19 cellular contexts compared by ENCODE assay signal in genomic region chr16:88528902-88529318, GRCh38. TPM values are rescaled to one million over a fixed set of nuclear protein-coding genes. Genes with fewer than 3 reads are reported as not detected.
DNase-seq lines count a peak whose midpoint lies in the region; ATAC-seq, FAIRE-seq and TF ChIP-seq lines count a peak whose summit lies in the region.
"Had no signal": no experiment of that assay in that cellular context is flagged by ENCODE, and none has a peak within 500 bp of the region (broad histone marks: within the 10 kb centered on the region; RNA-seq: fewer than 3 reads in every experiment).

No MANE protein-coding gene starts in this region.

- H3K36me3 Mint-ChIP-seq in activated T-cell treated with anti-CD3 and anti-CD28 coated beads, Interleukin-2, amount 50 U/mL, for 24 hours (ENCODE audit: low read depth) = peaks cover 16% of the 10 kb centered on the region
- no peaks in the 10 kb centered on the region for H3K36me3 Mint-ChIP-seq in activated T-cell treated with anti-CD3 and anti-CD28 coated beads, Interleukin-2, amount 50 U/mL, for 4 hours (ENCODE audit: insufficient read depth)
- peaks cover 6% of the 10 kb centered on the region for H3K36me3 Mint-ChIP-seq in nephron (ENCODE audit: low read depth)

- H2AFZ ChIP-seq in K562 (ENCODE audit: low read depth, low read length) = no peak overlapping the region

- in situ Hi-C loops in K562 (cut with MboI) (loop anchor here (10.0 kb wide), 1 partner anchor 84 kb away; no protein-coding TSS in a partner anchor), G401 (cut with HindIII; ENCODE audit: low sequenced_read_pairs) (no loop called here)

- POLR2A ChIA-PET in K562 (lab: Yijun Ruan, JAX) = no interaction called here

- no peaks in the 10 kb centered on the region for H4K20me1 ChIP-seq in K562 (replicated peaks; ENCODE audit: control insufficient read depth, insufficient read depth, low read length)

- TF ChIP-seq POLR2A in K562 (conservative IDR thresholded peaks at IDR 0.05) (no peak), erythroblast (IDR thresholded peaks at IDR 0.05; ENCODE audit: low read length) (no peak)

- no peak overlapping the region for H3K27ac ChIP-seq in K562 (ENCODE audit: extremely low read depth, low read depth, low read length)
- no peak overlapping the region for H3K27ac ChIP-seq in lower lobe of right lung
- H3K27ac ChIP-seq: C4-2B had no signal

- no peaks in the 10 kb centered on the region for H3K27me3 Mint-ChIP-seq in activated T-cell treated with anti-CD3 and anti-CD28 coated beads, Interleukin-2, amount 50 U/mL, for 24 hours
- no peaks in the 10 kb centered on the region for H3K27me3 Mint-ChIP-seq in activated T-cell treated with anti-CD3 and anti-CD28 coated beads, Interleukin-2, amount 50 U/mL, for 4 hours (ENCODE audit: low read depth)
- no peaks in the 10 kb centered on the region for H3K27me3 Mint-ChIP-seq in nephron (ENCODE audit: low read depth)
- H3K27me3 Mint-ChIP-seq: IgD-negative memory B cell had no signal

- H3K4me3 ChIP-seq in BE2C (ENCODE audit: low read depth, low read length) (no peak overlapping the region), K562 (no peak overlapping the region), lower lobe of right lung (no peak overlapping the region)

- H3K4me1 Mint-ChIP-seq in activated T-cell treated with anti-CD3 and anti-CD28 coated beads, Interleukin-2, amount 50 U/mL, for 24 hours (ENCODE audit: low read depth) = peaks cover 4% of the 10 kb centered on the region
- no peaks in the 10 kb centered on the region for H3K4me1 Mint-ChIP-seq in activated T-cell treated with anti-CD3 and anti-CD28 coated beads, Interleukin-2, amount 50 U/mL, for 4 hours (ENCODE audit: low read depth)
- peaks cover 6% of the 10 kb centered on the region for H3K4me1 Mint-ChIP-seq in nephron

- no peak for TF ChIP-seq EP300 in K562 (IDR thresholded peaks at IDR 0.05; ENCODE audit: low read length)

- no peak for DNase-seq in activated T-cell treated with anti-CD3 and anti-CD28 coated beads, Interleukin-2, amount 50 U/mL, for 24 hours
- DNase-seq in activated T-cell treated with anti-CD3 and anti-CD28 coated beads, Interleukin-2, amount 50 U/mL, for 4 hours = no peak
- DNase-seq in BE2C = peak; percentile 22
- DNase-seq in K562 (ENCODE audit: extremely low read depth in 1 of 4, low spot score in 3 of 4) = no peak
- DNase-seq in lower lobe of right lung = no peak
- no peak for DNase-seq in erythroblast (lab: John Stamatoyannopoulos, UW)
- no peak for DNase-seq in G401 (ENCODE audit: low spot score)
- DNase-seq: 8988T; DMS53; H7; NCI-H1105 treated with DMSO at 0.1 percent for 48 hours; NCI-H187 treated with DMSO at 0.1 percent for 48 hours; NCI-H446; NCI-H69; NK-92 treated with Interleukin-12 subunit alpha and Interleukin-12 subunit beta, amount 100 ng/mL, for 24 hours; SHP77 treated with DMSO at 0.1 percent for 48 hours had no signal

- H3K9me3 ChIP-seq in BE2C = no peaks in the 10 kb centered on the region
- no peaks in the 10 kb centered on the region for H3K9me3 ChIP-seq in K562 (replicated peaks; ENCODE audit: control insufficient read depth, insufficient read depth, low read depth, low read length)
- H3K9me3 ChIP-seq in lower lobe of right lung = no peaks in the 10 kb centered on the region

- no peak overlapping the region for H3K4me2 ChIP-seq in K562 (ENCODE audit: insufficient read depth, low read length)

- no peak for FAIRE-seq in K562 (lab: Jason Lieb, UNC)

- no peaks in the 10 kb centered on the region for H3K36me3 ChIP-seq in BE2C
- H3K36me3 ChIP-seq in K562 (ENCODE audit: control insufficient read depth, insufficient read depth, low read length) = peaks cover 66% of the 10 kb centered on the region; the same call in 2 of the 3 replicates
- no peaks in the 10 kb centered on the region for H3K36me3 ChIP-seq in lower lobe of right lung

- BruUV-seq in K562 (replicated peaks; lab: Mats Ljungman, UMichigan) = no TSS peak

- no peak for ATAC-seq in activated T-cell treated with anti-CD3 and anti-CD28 coated beads, Interleukin-2, amount 50 U/mL, for 4 hours
- ATAC-seq in K562 (no peak), lower lobe of right lung (no peak)

- peaks cover 4% of the 10 kb centered on the region; the same call in 1 of the 2 replicates for H3K4me1 ChIP-seq in BE2C
- H3K4me1 ChIP-seq in K562 (replicated peaks in 1 of 2; ENCODE audit: control insufficient read depth in 2 of 2, insufficient read depth in 2 of 2, low read length in 2 of 2) = peaks cover 36 to 94% of the 10 kb centered on the region in 2 experiments
- peaks cover 26% of the 10 kb centered on the region for H3K4me1 ChIP-seq in lower lobe of right lung

- peaks cover 5% of the 10 kb centered on the region; the same call in 1 of the 3 replicates for H3K79me2 ChIP-seq in K562 (ENCODE audit: control insufficient read depth, insufficient read depth, low read length)

- peak overlapping the region; percentile 33 for H3K27ac Mint-ChIP-seq in activated T-cell treated with anti-CD3 and anti-CD28 coated beads, Interleukin-2, amount 50 U/mL, for 24 hours
- H3K27ac Mint-ChIP-seq in nephron = no peak overlapping the region
- H3K27ac Mint-ChIP-seq: IgD-negative memory B cell had no signal

- TF ChIP-seq CTCF in BE2C (IDR thresholded peaks at IDR 0.05; ENCODE audit: low read depth, low read length) = no peak
- TF ChIP-seq CTCF in K562 (IDR thresholded peaks at IDR 0.05 in 2 of 3, conservative IDR thresholded peaks at IDR 0.05 in 1 of 3; ENCODE audit: insufficient read depth in 2 of 3, low read depth in 1 of 3, low read length in 3 of 3) = no peak
- no peak for TF ChIP-seq CTCF in nephron (IDR thresholded peaks at IDR 0.05; ENCODE audit: unreplicated experiment in 3 of 3)
- no peak for TF ChIP-seq CTCF in lower lobe of right lung (IDR thresholded peaks at IDR 0.05)

- peak overlapping the region in 1 of 2 experiments; percentile 66; a peak in 2 of 4 replicates for H3K9ac ChIP-seq in K562 (ENCODE audit: insufficient read depth in 1 of 2, low read depth in 2 of 2, low read length in 2 of 2)

- H3K4me3 Mint-ChIP-seq in activated T-cell treated with anti-CD3 and anti-CD28 coated beads, Interleukin-2, amount 50 U/mL, for 24 hours = no peak overlapping the region
- no peak overlapping the region for H3K4me3 Mint-ChIP-seq in activated T-cell treated with anti-CD3 and anti-CD28 coated beads, Interleukin-2, amount 50 U/mL, for 4 hours
- H3K4me3 Mint-ChIP-seq in nephron = peak overlapping the region in 2 of 3 experiments; percentile 16 to 55

- H3K9me3 Mint-ChIP-seq in activated T-cell treated with anti-CD3 and anti-CD28 coated beads, Interleukin-2, amount 50 U/mL, for 24 hours = no peaks in the 10 kb centered on the region
- no peaks in the 10 kb centered on the region for H3K9me3 Mint-ChIP-seq in activated T-cell treated with anti-CD3 and anti-CD28 coated beads, Interleukin-2, amount 50 U/mL, for 4 hours
- H3K9me3 Mint-ChIP-seq in nephron = no peaks in the 10 kb centered on the region
- H3K9me3 Mint-ChIP-seq: IgD-negative memory B cell had no signal

- WGBS in K562 (ENCODE audit: insufficient coverage, low coverage, missing lambda C conversion rate) = 78% methylated on average over 16 of the region's 22 CpGs

- intact Hi-C loops in K562 (cut with micrococcal nuclease) (loop anchor here (5.0 kb wide), 1 partner anchor 33 kb away; no protein-coding TSS in a partner anchor), lower lobe of right lung (cut with DNase I) (loop anchor here (5.0 kb wide), 1 partner anchor 87 kb away; no protein-coding TSS in a partner anchor)

- CTCF ChIA-PET in K562 (lab: Yijun Ruan, JAX; ENCODE audit: low intra/inter-chr PET ratio) = interaction anchor here (6.2 kb wide), 1 partner anchor 86 kb away, joined by 108 read pairs; no protein-coding TSS in a partner anchor

- no peaks in the 10 kb centered on the region for H3K9me1 ChIP-seq in K562 (ENCODE audit: control insufficient read depth, insufficient read depth, low read length)

- H3K27me3 ChIP-seq in BE2C (no peaks in the 10 kb centered on the region), K562 (ENCODE audit: control insufficient read depth in 2 of 2, insufficient read depth in 2 of 2, low read length in 2 of 2) (no peaks in the 10 kb centered on the region), lower lobe of right lung (ENCODE audit: low read depth) (peaks cover under 1% of the 10 kb centered on the region)

- TF ChIP-seq RAD21 in K562 (CRISPR knock-in tag; conservative IDR thresholded peaks at IDR 0.05 in 1 of 2, IDR thresholded peaks at IDR 0.05 in 1 of 2) = no peak

TF ChIP-seq in K562, 482 proteins besides CTCF, POLR2A, EP300 and RAD21 (continues in another document):
- TF ChIP-seq JUNB (CRISPR knock-in tag; conservative IDR thresholded peaks at IDR 0.05) (no peak), ZNF121 (CRISPR knock-in tag; conservative IDR thresholded peaks at IDR 0.05) (peak; percentile 66), CAMTA2 (CRISPR knock-in tag; conservative IDR thresholded peaks at IDR 0.05) (no peak), CCNT2 (IDR thresholded peaks at IDR 0.05; ENCODE audit: borderline replicate concordance, extremely low read depth, insufficient read length, low read depth, low read length) (no peak), NCOA1 (IDR thresholded peaks at IDR 0.05; ENCODE audit: low read depth) (no peak), ZNF134 (CRISPR knock-in tag; conservative IDR thresholded peaks at IDR 0.05) (no peak)

RNA-seq across cellular contexts. Expression of gene ZC3H18, which starts 41.3 kb away (rescaled TPM):
- total RNA-seq in activated T-cell treated with anti-CD3 and anti-CD28 coated beads, Interleukin-2, amount 50 U/mL, for 4 hours = 100 to 1,000 TPM; 117 to 122 (median 118) TPM
- polyA plus RNA-seq in BE2C (2012; ENCODE audit: insufficient read depth, insufficient read length, low read depth) = 108 TPM
- total RNA-seq in K562 (2011; cell fraction: chromatin; rRNA removed; ENCODE audit: low replicate concordance) = 74.4 and 112 TPM in 2 replicates
- total RNA-seq in K562 (2011; cell fraction: nucleolus; rRNA removed) = 51.3 and 61.4 TPM in 2 replicates
- 61.1 and 63.4 TPM in 2 replicates for total RNA-seq in K562 (2011; cell fraction: nucleoplasm; rRNA removed)
- total RNA-seq in K562 (2014; rRNA removed) = 26.9 and 35.1 TPM in 2 replicates
- total RNA-seq in K562 (2014; rRNA removed; fragmentation: Illumina TruSeq; extraction: Trizol) = 16.0 and 16.3 TPM in 2 replicates
- total RNA-seq in K562 (2015; rRNA removed; fragmentation: Illumina TruSeq; extraction: Trizol) = 31.1 and 33.9 TPM in 2 replicates
- 81.3 and 88.7 TPM in 2 replicates for total RNA-seq in K562 (2021)
- polyA plus RNA-seq in K562 (2011; rRNA removed) = 12.5 and 15.8 TPM in 2 replicates
- 10.1 and 15.8 TPM in 2 replicates for polyA plus RNA-seq in K562 (2011; cell fraction: cytosol; rRNA removed)
- polyA plus RNA-seq in K562 (2011; cell fraction: nucleus; rRNA removed) = 43.3 and 65.6 TPM in 2 replicates
- 57.6 and 59.2 TPM in 2 replicates for polyA plus RNA-seq in K562 (2012)
- polyA plus RNA-seq in K562 (2014; fragmentation: Illumina TruSeq; extraction: Trizol) = 60.7 and 65.3 TPM in 2 replicates
- 1 to 10 TPM; 1.7 to 2.0 TPM for polyA plus RNA-seq in K562 (2014; fragmentation: Nextera tagmentation; extraction: Ambion mirVana)
- 37.1 and 49.2 TPM in 2 replicates for polyA plus RNA-seq in K562 (2014; rRNA removed)
- polyA minus RNA-seq in K562 (2011; rRNA and poly(A)+ RNA removed) = 7.9 and 9.1 TPM in 2 replicates
- polyA minus RNA-seq in K562 (2011; cell fraction: cytosol; rRNA and poly(A)+ RNA removed) = 23.7 and 30.6 TPM in 2 replicates
- 17.5 and 19.1 TPM in 2 replicates for polyA minus RNA-seq in K562 (2011; cell fraction: nucleus; rRNA and poly(A)+ RNA removed)
- 49.2 TPM for total RNA-seq in lower lobe of right lung
- total RNA-seq in G401 (2014; rRNA removed; shearing (Covaris generic)) = 25.8 and 48.9 TPM in 2 replicates

Comparison
In these comparisons a context has a peak if more than half of its experiments do, and no peak if none do; other contexts are left out.
1. H3K4me3 Mint-ChIP-seq: peak in nephron (2 of 3); none in activated T-cell treated with anti-CD3 and anti-CD28 coated beads, Interleukin-2, amount 50 U/mL, for 24 hours (single experiment) and activated T-cell treated with anti-CD3 and anti-CD28 coated beads, Interleukin-2, amount 50 U/mL, for 4 hours (single experiment).